In genomic region chr19:38228491-38229439, GRCh38 we compare ENCODE assay signal across 1 cellular context.
TF ChIP-seq lines count a peak whose summit lies in the region.

No MANE protein-coding gene starts in this region.

TF ChIP-seq in HepG2, 621 proteins besides CTCF, POLR2A, EP300 and RAD21:
- TF ChIP-seq ZNF382 (CRISPR knock-in tag; IDR thresholded peaks at IDR 0.05; ENCODE audit: borderline replicate concordance), result no peak
- TF ChIP-seq ZNF468 (CRISPR knock-in tag; IDR thresholded peaks at IDR 0.05), result no peak
- no peak for TF ChIP-seq JARID2 (CRISPR knock-in tag; IDR thresholded peaks at IDR 0.05; ENCODE audit: insufficient replicate concordance)
- TF ChIP-seq ARNTL (CRISPR knock-in tag; IDR thresholded peaks at IDR 0.05), result no peak
- TF ChIP-seq PHF20 (CRISPR knock-in tag; IDR thresholded peaks at IDR 0.05), result no peak
- no peak for TF ChIP-seq FOXA3 (CRISPR knock-in tag; IDR thresholded peaks at IDR 0.05)
- no peak for TF ChIP-seq ZFP41 (CRISPR knock-in tag; IDR thresholded peaks at IDR 0.05; ENCODE audit: borderline replicate concordance)
- no peak for TF ChIP-seq ZNF660 (CRISPR knock-in tag; IDR thresholded peaks at IDR 0.05; ENCODE audit: borderline replicate concordance, low read depth)
- no peak for TF ChIP-seq ZSCAN12 (CRISPR knock-in tag; IDR thresholded peaks at IDR 0.05)
- no peak for TF ChIP-seq GATAD1 (CRISPR knock-in tag; IDR thresholded peaks at IDR 0.05)
- TF ChIP-seq ZNF207 (IDR thresholded peaks at IDR 0.05; ENCODE audit: borderline replicate concordance), result no peak
- TF ChIP-seq, protein P1, sequence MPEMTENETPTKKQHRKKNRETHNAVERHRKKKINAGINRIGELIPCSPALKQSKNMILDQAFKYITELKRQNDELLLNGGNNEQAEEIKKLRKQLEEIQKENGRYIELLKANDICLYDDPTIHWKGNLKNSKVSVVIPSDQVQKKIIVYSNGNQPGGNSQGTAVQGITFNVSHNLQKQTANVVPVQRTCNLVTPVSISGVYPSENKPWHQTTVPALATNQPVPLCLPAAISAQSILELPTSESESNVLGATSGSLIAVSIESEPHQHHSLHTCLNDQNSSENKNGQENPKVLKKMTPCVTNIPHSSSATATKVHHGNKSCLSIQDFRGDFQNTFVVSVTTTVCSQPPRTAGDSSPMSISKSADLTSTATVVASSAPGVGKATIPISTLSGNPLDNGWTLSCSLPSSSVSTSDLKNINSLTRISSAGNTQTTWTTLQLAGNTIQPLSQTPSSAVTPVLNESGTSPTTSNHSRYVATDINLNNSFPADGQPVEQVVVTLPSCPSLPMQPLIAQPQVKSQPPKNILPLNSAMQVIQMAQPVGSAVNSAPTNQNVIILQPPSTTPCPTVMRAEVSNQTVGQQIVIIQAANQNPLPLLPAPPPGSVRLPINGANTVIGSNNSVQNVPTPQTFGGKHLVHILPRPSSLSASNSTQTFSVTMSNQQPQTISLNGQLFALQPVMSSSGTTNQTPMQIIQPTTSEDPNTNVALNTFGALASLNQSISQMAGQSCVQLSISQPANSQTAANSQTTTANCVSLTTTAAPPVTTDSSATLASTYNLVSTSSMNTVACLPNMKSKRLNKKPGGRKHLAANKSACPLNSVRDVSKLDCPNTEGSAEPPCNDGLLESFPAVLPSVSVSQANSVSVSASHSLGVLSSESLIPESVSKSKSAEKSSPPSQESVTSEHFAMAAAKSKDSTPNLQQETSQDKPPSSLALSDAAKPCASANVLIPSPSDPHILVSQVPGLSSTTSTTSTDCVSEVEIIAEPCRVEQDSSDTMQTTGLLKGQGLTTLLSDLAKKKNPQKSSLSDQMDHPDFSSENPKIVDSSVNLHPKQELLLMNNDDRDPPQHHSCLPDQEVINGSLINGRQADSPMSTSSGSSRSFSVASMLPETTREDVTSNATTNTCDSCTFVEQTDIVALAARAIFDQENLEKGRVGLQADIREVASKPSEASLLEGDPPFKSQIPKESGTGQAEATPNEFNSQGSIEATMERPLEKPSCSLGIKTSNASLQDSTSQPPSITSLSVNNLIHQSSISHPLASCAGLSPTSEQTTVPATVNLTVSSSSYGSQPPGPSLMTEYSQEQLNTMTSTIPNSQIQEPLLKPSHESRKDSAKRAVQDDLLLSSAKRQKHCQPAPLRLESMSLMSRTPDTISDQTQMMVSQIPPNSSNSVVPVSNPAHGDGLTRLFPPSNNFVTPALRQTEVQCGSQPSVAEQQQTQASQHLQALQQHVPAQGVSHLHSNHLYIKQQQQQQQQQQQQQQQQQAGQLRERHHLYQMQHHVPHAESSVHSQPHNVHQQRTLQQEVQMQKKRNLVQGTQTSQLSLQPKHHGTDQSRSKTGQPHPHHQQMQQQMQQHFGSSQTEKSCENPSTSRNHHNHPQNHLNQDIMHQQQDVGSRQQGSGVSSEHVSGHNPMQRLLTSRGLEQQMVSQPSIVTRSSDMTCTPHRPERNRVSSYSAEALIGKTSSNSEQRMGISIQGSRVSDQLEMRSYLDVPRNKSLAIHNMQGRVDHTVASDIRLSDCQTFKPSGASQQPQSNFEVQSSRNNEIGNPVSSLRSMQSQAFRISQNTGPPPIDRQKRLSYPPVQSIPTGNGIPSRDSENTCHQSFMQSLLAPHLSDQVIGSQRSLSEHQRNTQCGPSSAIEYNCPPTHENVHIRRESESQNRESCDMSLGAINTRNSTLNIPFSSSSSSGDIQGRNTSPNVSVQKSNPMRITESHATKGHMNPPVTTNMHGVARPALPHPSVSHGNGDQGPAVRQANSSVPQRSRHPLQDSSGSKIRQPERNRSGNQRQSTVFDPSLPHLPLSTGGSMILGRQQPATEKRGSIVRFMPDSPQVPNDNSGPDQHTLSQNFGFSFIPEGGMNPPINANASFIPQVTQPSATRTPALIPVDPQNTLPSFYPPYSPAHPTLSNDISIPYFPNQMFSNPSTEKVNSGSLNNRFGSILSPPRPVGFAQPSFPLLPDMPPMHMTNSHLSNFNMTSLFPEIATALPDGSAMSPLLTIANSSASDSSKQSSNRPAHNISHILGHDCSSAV (CRISPR knock-in tag; IDR thresholded peaks at IDR 0.05; ENCODE audit: borderline replicate concordance), result no peak
- TF ChIP-seq MAFF (IDR thresholded peaks at IDR 0.05; ENCODE audit: low read depth, low read length), result no peak
- no peak for TF ChIP-seq ZFAT (CRISPR knock-in tag; conservative IDR thresholded peaks at IDR 0.05)
- TF ChIP-seq ZNF605 (CRISPR knock-in tag; IDR thresholded peaks at IDR 0.05), result no peak
- no peak for TF ChIP-seq MLX (CRISPR knock-in tag; IDR thresholded peaks at IDR 0.05)
- no peak for TF ChIP-seq NFATC3 (CRISPR knock-in tag; IDR thresholded peaks at IDR 0.05)
- no peak for TF ChIP-seq CSRNP1 (CRISPR knock-in tag; IDR thresholded peaks at IDR 0.05)
TF ChIP-seq in HepG2: peak in this region for 0.
